ENCODE assay signal across 15 cellular contexts in genomic region chr7:100677308-100678095, GRCh38. TPM values are rescaled to one million over a fixed set of nuclear protein-coding genes. Genes with fewer than 3 reads are reported as not detected.
DNase-seq lines count a peak whose midpoint lies in the region; FAIRE-seq and TF ChIP-seq lines count a peak whose summit lies in the region.
"Had no signal": no experiment of that assay in that cellular context is flagged by ENCODE, and none has a peak within 500 bp of the region (broad histone marks: within the 10 kb centered on the region; RNA-seq: fewer than 3 reads in every experiment).

No MANE protein-coding gene starts in this region.

- no peak overlapping the region for H2BK20ac ChIP-seq in H1 (ENCODE audit: low read length)

- H3K79me1 ChIP-seq in H1 (ENCODE audit: low read depth, low read length), result peaks cover 3% of the 10 kb centered on the region

- TF ChIP-seq RAD21 in H1 (IDR thresholded peaks at IDR 0.05 in 1 of 2, conservative IDR thresholded peaks at IDR 0.05 in 1 of 2; ENCODE audit: low read depth in 2 of 2, low read length in 2 of 2), result no peak

- FAIRE-seq in H1 (lab: Jason Lieb, UNC), result no peak
- FAIRE-seq: GM12891, small intestine had no signal

- H3K79me2 ChIP-seq in H1 (ENCODE audit: control insufficient read depth in 1 of 2, insufficient read depth in 2 of 2, low read length in 2 of 2) (no peaks in the 10 kb centered on the region), osteoblast (ENCODE audit: insufficient read depth, low read length) (peaks cover 46% of the 10 kb centered on the region)

- no peak overlapping the region for H2BK120ac ChIP-seq in H1 (replicated peaks; ENCODE audit: low read depth, low read length)

- H3K23ac ChIP-seq in H1 (ENCODE audit: insufficient read length), result no peak overlapping the region

- POLR2A ChIA-PET in CD8-positive, alpha-beta memory T cell (lab: Charles Lee), result interaction anchor here (0.5 to 3.3 kb wide), 6 partner anchors 15 to 103 kb away, joined by 3 to 14 read pairs (median 4); partner anchors contain the start of genes FBXO24, LRCH4, MOSPD3 and PCOLCE
- POLR2A ChIA-PET in H1 (lab: Charles Lee; ENCODE audit: partially characterized antibody), result interaction anchor here (0.6 to 10.3 kb wide), 25 partner anchors 12 to 197 kb away, joined by 3 to 257 read pairs (median 4); partner anchors contain the start of genes ACTL6B, EPO, FBXO24 and GIGYF1

- H3K27me3 Mint-ChIP-seq in CD8-positive, alpha-beta memory T cell, result peaks cover 0 to 6% of the 10 kb centered on the region in 2 donors

- H2AK5ac ChIP-seq in H1 (ENCODE audit: low read depth, low read length), result no peak overlapping the region

- H3K4me2 ChIP-seq in H1 (ENCODE audit: insufficient read depth in 1 of 2, low read depth in 2 of 2, low read length in 2 of 2) (no peak overlapping the region), osteoblast (ENCODE audit: insufficient read depth, low read length) (no peak overlapping the region)

- no peak overlapping the region for H2BK12ac ChIP-seq in H1 (ENCODE audit: low read depth, low read length)

- H3K9me3 ChIP-seq in CD8-positive, alpha-beta memory T cell (ENCODE audit: low read length), result no peaks in the 10 kb centered on the region
- H3K9me3 ChIP-seq in H1 (ENCODE audit: insufficient read depth in 2 of 2, low read depth in 1 of 2, low read length in 1 of 2), result no peaks in the 10 kb centered on the region
- no peaks in the 10 kb centered on the region for H3K9me3 ChIP-seq in osteoblast (ENCODE audit: low read depth, low read length)
- H3K9me3 ChIP-seq: MG63 had no signal

- no peak overlapping the region for H3K18ac ChIP-seq in H1 (ENCODE audit: extremely low read depth, low read length)

- in situ Hi-C loops in KBM-7 (cut with MboI; ENCODE audit: low pct_unique_long_range_greater_than_20kb, low sequenced_read_pairs), result no loop called here

- no peak overlapping the region for H3K9ac ChIP-seq in H1 (replicated peaks in 1 of 4; ENCODE audit: extremely low read depth in 1 of 4, low read depth in 3 of 4, low read length in 3 of 4)

- no peak overlapping the region for H3K14ac ChIP-seq in H1 (ENCODE audit: insufficient read length)

- no peak overlapping the region for H3K56ac ChIP-seq in H1 (replicated peaks; ENCODE audit: insufficient read length, low read depth, low read length)

- H2AFZ ChIP-seq in H1 (ENCODE audit: low read length), result no peak overlapping the region
- no peak overlapping the region for H2AFZ ChIP-seq in osteoblast (ENCODE audit: low read length)

- no peak for TF ChIP-seq CTCF in H1 (IDR thresholded peaks at IDR 0.05; ENCODE audit: control extremely low read depth in 1 of 3, insufficient read depth in 1 of 3, low read depth in 1 of 3, low read length in 3 of 3)
- TF ChIP-seq CTCF in osteoblast (IDR thresholded peaks at IDR 0.05; ENCODE audit: extremely low read depth, low read depth, low read length), result no peak

- TF ChIP-seq EP300 in H1 (IDR thresholded peaks at IDR 0.05; ENCODE audit: borderline replicate concordance in 1 of 2, low read depth in 2 of 2, low read length in 2 of 2), result no peak

- no peaks in the 10 kb centered on the region for H3K27me3 ChIP-seq in CD8-positive, alpha-beta memory T cell (ENCODE audit: insufficient read depth, low read length, poor library complexity, severe bottlenecking)
- peaks cover 0 to 3% (median 2%) of the 10 kb centered on the region in 4 experiments; a peak in 3 of 7 replicates for H3K27me3 ChIP-seq in H1 (replicated peaks in 1 of 4; ENCODE audit: control insufficient read depth in 3 of 4, extremely low read depth in 1 of 4, insufficient read depth in 3 of 4, low read length in 3 of 4)
- H3K27me3 ChIP-seq in osteoblast (ENCODE audit: insufficient read depth, low read length), result no peaks in the 10 kb centered on the region
- H3K27me3 ChIP-seq: MG63 had no signal

- H3K27ac Mint-ChIP-seq in CD8-positive, alpha-beta memory T cell, result peak overlapping the region; percentile 63 to 99 (median 88)

- H3K36me3 ChIP-seq in CD8-positive, alpha-beta memory T cell (ENCODE audit: insufficient read depth, low read length), result peaks cover 28% of the 10 kb centered on the region
- H3K36me3 ChIP-seq in H1 (ENCODE audit: control insufficient read depth in 2 of 4, insufficient read depth in 4 of 4, low read length in 3 of 4) (peaks cover 9 to 58% (median 29%) of the 10 kb centered on the region in 4 experiments; a peak in 7 of 8 replicates), osteoblast (ENCODE audit: insufficient read depth, low read length) (peaks cover 45% of the 10 kb centered on the region)

- peak overlapping the region; percentile 28 to 84 (median 67) for H3K4me3 Mint-ChIP-seq in CD8-positive, alpha-beta memory T cell

- H4K8ac ChIP-seq in H1 (ENCODE audit: extremely low read depth, insufficient read depth, low read length), result peak overlapping the region; percentile 75

- no peak overlapping the region for H3K4ac ChIP-seq in H1 (replicated peaks; ENCODE audit: insufficient read length, low read depth, low read length)

- H4K20me1 ChIP-seq in H1 (replicated peaks in 1 of 2; ENCODE audit: control insufficient read depth in 1 of 2, insufficient read depth in 2 of 2, low read length in 2 of 2), result peaks cover 13 to 31% of the 10 kb centered on the region in 2 experiments
- peaks cover 38% of the 10 kb centered on the region for H4K20me1 ChIP-seq in osteoblast (ENCODE audit: insufficient read depth, low read length)

- 92% methylated on average over 29 of the region's 29 CpGs; no CpG with 5 or more reads in 1 of the 2 experiments for WGBS in H1 (ENCODE audit: extremely low coverage in 1 of 2, insufficient coverage in 1 of 2, insufficient read length in 1 of 2, insufficient replicate concordance in 2 of 2, low coverage in 1 of 2, low lambda C conversion rate in 2 of 2, missing lambda C conversion rate in 1 of 2), 2 experiments

- no peak for DNase-seq in CD8-positive, alpha-beta memory T cell
- DNase-seq in HuH-7 (ENCODE audit: low spot score), result peak; percentile 7
- no peak for DNase-seq in H1 (ENCODE audit: low read depth in 1 of 2, low spot score in 2 of 2)
- peak; percentile 70 for DNase-seq in osteoblast (ENCODE audit: insufficient read length, low spot score, missing footprints)
- DNase-seq in activated CD4-positive, CD25-positive, alpha-beta regulatory T cell treated with anti-CD3 and anti-CD28 coated beads, Interleukin-2, amount 50 U/mL, for 72 hours, result no peak
- DNase-seq in NOMO-1 (lab: John Stamatoyannopoulos, UW; ENCODE audit: unreplicated experiment in 2 of 2), result no peak
- DNase-seq in KBM-7, result no peak
- DNase-seq: DMS53, HFFc6, MG63, NCI-H446 treated with DMSO at 0.1 percent for 48 hours, small intestine had no signal

- peaks cover 0 to 62% (median 0%) of the 10 kb centered on the region in 3 donors for H3K36me3 Mint-ChIP-seq in CD8-positive, alpha-beta memory T cell

- CTCF ChIA-PET in CD8-positive, alpha-beta memory T cell (lab: Charles Lee), result interaction anchor here (0.8 to 8.8 kb wide), 4 partner anchors 15 to 174 kb away, joined by 3 to 91 read pairs (median 10); partner anchors contain the start of genes GIGYF1, POP7 and SLC12A9
- CTCF ChIA-PET in H1 (lab: Charles Lee; ENCODE audit: partially characterized antibody), result interaction anchor here (1.0 to 20.7 kb wide), 8 partner anchors 9 to 64 kb away, joined by 3 to 254 read pairs (median 6); partner anchors contain the start of genes GIGYF1 and POP7

- no peak overlapping the region; the same call in 1 of the 2 replicates for H2BK5ac ChIP-seq in H1 (ENCODE audit: low read depth, low read length)

- H3K4me1 Mint-ChIP-seq in CD8-positive, alpha-beta memory T cell, result peaks cover 28 to 51% (median 33%) of the 10 kb centered on the region in 3 donors

- peaks cover 0 to 1% (median 0%) of the 10 kb centered on the region in 5 donors for H3K9me3 Mint-ChIP-seq in CD8-positive, alpha-beta memory T cell
- H3K9me3 Mint-ChIP-seq: HFFc6 had no signal

- peak in 1 of 2 experiments; percentile 3; a peak in 1 of 3 replicates for TF ChIP-seq POLR2A in H1 (IDR thresholded peaks at IDR 0.05; ENCODE audit: control extremely low read depth in 1 of 2, low read depth in 2 of 2, low read length in 2 of 2)

- H3K4me1 ChIP-seq in CD8-positive, alpha-beta memory T cell (ENCODE audit: insufficient read depth, low read length), result peaks cover 31% of the 10 kb centered on the region
- H3K4me1 ChIP-seq in H1 (replicated peaks in 1 of 4; ENCODE audit: control insufficient read depth in 3 of 4, insufficient read depth in 4 of 4, low read length in 3 of 4), result peaks cover 0 to 7% (median 4%) of the 10 kb centered on the region in 4 experiments; a peak in 6 of 7 replicates
- peaks cover 3% of the 10 kb centered on the region for H3K4me1 ChIP-seq in osteoblast (ENCODE audit: insufficient read depth, low read length)

- H4K91ac ChIP-seq in H1 (replicated peaks; ENCODE audit: insufficient read length, low read length), result no peak overlapping the region

- H3K27ac ChIP-seq in CD8-positive, alpha-beta memory T cell (ENCODE audit: low read depth, low read length), result no peak overlapping the region
- H3K27ac ChIP-seq in H1 (ENCODE audit: low read depth, low read length) (no peak overlapping the region), osteoblast (ENCODE audit: low read depth, low read length) (no peak overlapping the region)

- H3K23me2 ChIP-seq in H1 (ENCODE audit: low read depth, low read length), result peaks cover 11% of the 10 kb centered on the region; the same call in 1 of the 2 replicates

- H2BK15ac ChIP-seq in H1 (ENCODE audit: low read length), result no peak overlapping the region

- H4K5ac ChIP-seq in H1 (ENCODE audit: insufficient read length, low read depth, low read length), result no peak overlapping the region

- H3K4me3 ChIP-seq in CD8-positive, alpha-beta memory T cell (ENCODE audit: low read length), result no peak overlapping the region
- H3K4me3 ChIP-seq in H1 (ENCODE audit: extremely low read depth in 1 of 4, insufficient read depth in 2 of 4, low read depth in 3 of 4, low read length in 4 of 4) (no peak overlapping the region), osteoblast (ENCODE audit: insufficient read depth, low read length) (no peak overlapping the region)
- H3K4me3 ChIP-seq: MG63 had no signal

RNA-seq across cellular contexts. Expression of gene GNB2, which starts 4.0 kb away (rescaled TPM):
- total RNA-seq in CD8-positive, alpha-beta memory T cell, result 100 to 1,000 TPM; 253 to 262 TPM
- polyA plus RNA-seq in CD8-positive, alpha-beta memory T cell, result 62.9 TPM
- total RNA-seq in H1 (2021; fragmentation: NEBNext Ultra II Directional; extraction: Animal tissue kit (Norgen Biotek cat#: 25700)), result 157 and 160 TPM in 2 replicates
- 260 and 351 TPM in 2 replicates for polyA plus RNA-seq in H1 (2011; rRNA removed)
- 192 TPM for polyA plus RNA-seq in H1 (2011; cell fraction: cytosol; rRNA removed)
- polyA plus RNA-seq in H1 (2011; cell fraction: nucleus; rRNA removed), result 230 TPM
- 133 to 215 TPM (median 185 TPM) in 4 replicates for polyA plus RNA-seq in H1 (2012, experiment 1 of 2)
- polyA plus RNA-seq in H1 (2012, experiment 2 of 2), result 219 TPM
- 68.1 TPM for polyA plus RNA-seq in H1 (2013, experiment 1 of 2)
- 69.3 TPM for polyA plus RNA-seq in H1 (2013, experiment 2 of 2)
- 87.9 and 102 TPM in 2 replicates for polyA minus RNA-seq in H1 (2011; rRNA and poly(A)+ RNA removed)
- polyA minus RNA-seq in H1 (2011; cell fraction: cytosol; rRNA and poly(A)+ RNA removed), result 71.6 TPM
- polyA minus RNA-seq in H1 (2011; cell fraction: nucleus; rRNA and poly(A)+ RNA removed), result 51.5 TPM
- total RNA-seq in osteoblast, result 72.7 and 84.6 TPM in 2 replicates

RNA-seq across cellular contexts. Expression of gene GIGYF1, which starts 16.5 kb away (rescaled TPM):
- 10 to 100 TPM; 51.4 to 54.7 TPM for total RNA-seq in CD8-positive, alpha-beta memory T cell
- polyA plus RNA-seq in CD8-positive, alpha-beta memory T cell, result 3.2 TPM
- 95.0 and 99.3 TPM in 2 replicates for total RNA-seq in H1 (2021; fragmentation: NEBNext Ultra II Directional; extraction: Animal tissue kit (Norgen Biotek cat#: 25700))
- polyA plus RNA-seq in H1 (2011; rRNA removed), result 24.1 and 44.8 TPM in 2 replicates
- polyA plus RNA-seq in H1 (2011; cell fraction: cytosol; rRNA removed), result 33.2 TPM
- polyA plus RNA-seq in H1 (2011; cell fraction: nucleus; rRNA removed), result 252 TPM
- 48.2 to 80.3 TPM (median 68.8 TPM) in 4 replicates for polyA plus RNA-seq in H1 (2012, experiment 1 of 2)
- 52.0 TPM for polyA plus RNA-seq in H1 (2012, experiment 2 of 2)
- 47.1 TPM for polyA plus RNA-seq in H1 (2013, experiment 1 of 2)
- 42.6 TPM for polyA plus RNA-seq in H1 (2013, experiment 2 of 2)
- polyA minus RNA-seq in H1 (2011; rRNA and poly(A)+ RNA removed), result 12.4 and 17.1 TPM in 2 replicates
- polyA minus RNA-seq in H1 (2011; cell fraction: cytosol; rRNA and poly(A)+ RNA removed), result 34.8 TPM
- 88.2 TPM for polyA minus RNA-seq in H1 (2011; cell fraction: nucleus; rRNA and poly(A)+ RNA removed)
- 28.9 and 29.3 TPM in 2 replicates for total RNA-seq in osteoblast

RNA-seq across cellular contexts. Expression of gene ACTL6B, which starts 21.3 kb away (rescaled TPM):
- not detected for total RNA-seq in CD8-positive, alpha-beta memory T cell
- polyA plus RNA-seq in CD8-positive, alpha-beta memory T cell, result not detected
- 1.7 and 2.1 TPM in 2 replicates for total RNA-seq in H1 (2021; fragmentation: NEBNext Ultra II Directional; extraction: Animal tissue kit (Norgen Biotek cat#: 25700))
- 4.5 and 4.6 TPM in 2 replicates for polyA plus RNA-seq in H1 (2011; rRNA removed)
- 2.7 TPM for polyA plus RNA-seq in H1 (2011; cell fraction: cytosol; rRNA removed)
- polyA plus RNA-seq in H1 (2011; cell fraction: nucleus; rRNA removed), result 3.4 TPM
- 1.6 to 4.0 TPM (median 3.0 TPM) in 4 replicates for polyA plus RNA-seq in H1 (2012, experiment 1 of 2)
- polyA plus RNA-seq in H1 (2012, experiment 2 of 2), result 2.3 TPM
- 1.1 TPM for polyA plus RNA-seq in H1 (2013, experiment 1 of 2)
- 1.0 TPM for polyA plus RNA-seq in H1 (2013, experiment 2 of 2)
- 0.51 and 0.60 TPM in 2 replicates for polyA minus RNA-seq in H1 (2011; rRNA and poly(A)+ RNA removed)
- 2.4 TPM for polyA minus RNA-seq in H1 (2011; cell fraction: cytosol; rRNA and poly(A)+ RNA removed)
- 0.70 TPM for polyA minus RNA-seq in H1 (2011; cell fraction: nucleus; rRNA and poly(A)+ RNA removed)
- not detected in 2 replicates for total RNA-seq in osteoblast
- total RNA-seq: aorta, HFFc6, mononuclear cell had no signal
- polyA plus RNA-seq: aorta had no signal

RNA-seq across cellular contexts. Expression of gene POP7, which starts 28.4 kb away (rescaled TPM):
- total RNA-seq in CD8-positive, alpha-beta memory T cell, result 10 to 100 TPM; 79.7 to 83.3 TPM
- 51.7 TPM for polyA plus RNA-seq in CD8-positive, alpha-beta memory T cell
- total RNA-seq in H1 (2021; fragmentation: NEBNext Ultra II Directional; extraction: Animal tissue kit (Norgen Biotek cat#: 25700)), result 92.5 and 96.7 TPM in 2 replicates
- 135 and 205 TPM in 2 replicates for polyA plus RNA-seq in H1 (2011; rRNA removed)
- 130 TPM for polyA plus RNA-seq in H1 (2011; cell fraction: cytosol; rRNA removed)
- 92.8 TPM for polyA plus RNA-seq in H1 (2011; cell fraction: nucleus; rRNA removed)
- polyA plus RNA-seq in H1 (2012, experiment 1 of 2), result 80.0 to 112 TPM (median 103 TPM) in 4 replicates
- 129 TPM for polyA plus RNA-seq in H1 (2012, experiment 2 of 2)
- polyA plus RNA-seq in H1 (2013, experiment 1 of 2), result 94.1 TPM
- polyA plus RNA-seq in H1 (2013, experiment 2 of 2), result 93.8 TPM
- 21.6 and 21.8 TPM in 2 replicates for polyA minus RNA-seq in H1 (2011; rRNA and poly(A)+ RNA removed)
- polyA minus RNA-seq in H1 (2011; cell fraction: cytosol; rRNA and poly(A)+ RNA removed), result 35.0 TPM
- 34.4 TPM for polyA minus RNA-seq in H1 (2011; cell fraction: nucleus; rRNA and poly(A)+ RNA removed)
- 25.7 and 27.1 TPM in 2 replicates for total RNA-seq in osteoblast

RNA-seq across cellular contexts. Expression of gene TFR2, which starts 36.1 kb away (rescaled TPM):
- 10 to 100 TPM; 14.6 to 17.7 TPM for total RNA-seq in CD8-positive, alpha-beta memory T cell
- polyA plus RNA-seq in CD8-positive, alpha-beta memory T cell, result 2.7 TPM
- total RNA-seq in H1 (2021; fragmentation: NEBNext Ultra II Directional; extraction: Animal tissue kit (Norgen Biotek cat#: 25700)), result 4.9 and 5.7 TPM in 2 replicates
- 4.6 and 6.0 TPM in 2 replicates for polyA plus RNA-seq in H1 (2011; rRNA removed)
- polyA plus RNA-seq in H1 (2011; cell fraction: cytosol; rRNA removed), result 4.0 TPM
- polyA plus RNA-seq in H1 (2011; cell fraction: nucleus; rRNA removed), result 17.7 TPM
- 5.4 to 7.4 TPM (median 6.2 TPM) in 4 replicates for polyA plus RNA-seq in H1 (2012, experiment 1 of 2)
- 3.3 TPM for polyA plus RNA-seq in H1 (2012, experiment 2 of 2)
- 4.0 TPM for polyA plus RNA-seq in H1 (2013, experiment 1 of 2)
- 3.5 TPM for polyA plus RNA-seq in H1 (2013, experiment 2 of 2)
- 1.5 and 3.4 TPM in 2 replicates for polyA minus RNA-seq in H1 (2011; rRNA and poly(A)+ RNA removed)
- 4.3 TPM for polyA minus RNA-seq in H1 (2011; cell fraction: cytosol; rRNA and poly(A)+ RNA removed)
- polyA minus RNA-seq in H1 (2011; cell fraction: nucleus; rRNA and poly(A)+ RNA removed), result 7.1 TPM
- total RNA-seq in osteoblast, result under 0.01 and 0.29 TPM in 2 replicates
- polyA plus RNA-seq: aorta had no signal

Comparison
In these comparisons a context has a peak if more than half of its experiments do, and no peak if none do; other contexts are left out.
1. DNase-seq: peak in HuH-7 (single experiment) and osteoblast (single experiment); none in CD8-positive, alpha-beta memory T cell (0 of 5), H1 (0 of 2), activated CD4-positive, CD25-positive, alpha-beta regulatory T cell treated with anti-CD3 and anti-CD28 coated beads, Interleukin-2, amount 50 U/mL, for 72 hours (single experiment), NOMO-1 (0 of 2) and KBM-7 (single experiment).